ENCODE assay signal across 14 cellular contexts in genomic region chr12:114938487-114939210, GRCh38.
"Had no signal": no experiment of that assay in that cellular context is flagged by ENCODE, and none has a peak within 500 bp of the region (broad histone marks: within the 10 kb centered on the region; RNA-seq: fewer than 3 reads in every experiment).

No MANE protein-coding gene starts in this region.

- H3K27ac Mint-ChIP-seq: activated CD4-positive, alpha-beta T cell treated with anti-CD3 and anti-CD28 coated beads, Interleukin-2, amount 10 ng/mL, durations not matched to agents 7 days and 5 days; activated naive CD4-positive, alpha-beta T cell treated with anti-CD3 and anti-CD28 coated beads, Interleukin-2, amount 10 ng/mL, durations not matched to agents 7 days and 5 days; activated T-helper 2 cell treated with anti-CD3 and anti-CD28 coated beads, Interferon-gamma antibody, Interleukin-2, Interleukin-4, amounts not matched to agents 10 μg/mL and 5 μg/mL and 100 μg/mL, durations not matched to agents 14 hours and 24 hours and 36 hours; dendritic cell treated with granulocyte-macrophage colony-stimulating factor and Interleukin-4, amounts not matched to agents 40 ng/mL and 50 ng/mL, for 4 days had no signal

- H3K4me1 Mint-ChIP-seq: activated CD4-positive, alpha-beta T cell treated with anti-CD3 and anti-CD28 coated beads, Interleukin-2, amount 10 ng/mL, durations not matched to agents 7 days and 5 days; activated naive CD4-positive, alpha-beta T cell treated with anti-CD3 and anti-CD28 coated beads, Interleukin-2, amount 10 ng/mL, durations not matched to agents 7 days and 5 days had no signal

- DNase-seq: activated CD4-positive, alpha-beta T cell treated with anti-CD3 and anti-CD28 coated beads, Interleukin-2, amount 10 ng/mL, durations not matched to agents 7 days and 5 days; activated CD4-positive, CD25-positive, alpha-beta regulatory T cell; activated naive CD4-positive, alpha-beta T cell treated with anti-CD3 and anti-CD28 coated beads, Interleukin-2, amount 10 ng/mL, durations not matched to agents 7 days and 5 days; activated T-cell treated with anti-CD3 and anti-CD28 coated beads for 4 hours; central memory CD4-positive, alpha-beta T cell; left lung; mesendoderm; stimulated activated CD4-positive, alpha-beta T cell treated with anti-CD3 and anti-CD28 coated beads, Interleukin-12 subunit alpha, Interleukin-12 subunit beta, amount 100 ng/mL, for 4 hours; stimulated activated naive CD4-positive, alpha-beta T cell; T-helper 2 cell had no signal

- H3K27ac ChIP-seq: left lung, neutrophil, prostate gland had no signal

- H3K4me3 ChIP-seq: left lung, prostate gland had no signal

- ATAC-seq: left lung had no signal

- H3K9me3 Mint-ChIP-seq: activated CD4-positive, alpha-beta T cell treated with anti-CD3 and anti-CD28 coated beads, Interleukin-2, amount 10 ng/mL, durations not matched to agents 7 days and 5 days; dendritic cell treated with granulocyte-macrophage colony-stimulating factor and Interleukin-4, amounts not matched to agents 40 ng/mL and 50 ng/mL, for 4 days had no signal

- H3K27me3 ChIP-seq: left lung, neutrophil had no signal

- H3K9me3 ChIP-seq: left lung, neutrophil, prostate gland had no signal

- H3K36me3 Mint-ChIP-seq: activated naive CD4-positive, alpha-beta T cell treated with anti-CD3 and anti-CD28 coated beads, Interleukin-2, amount 10 ng/mL, durations not matched to agents 7 days and 5 days had no signal

- H3K4me1 ChIP-seq: left lung, prostate gland had no signal

- H3K4me3 Mint-ChIP-seq: activated CD4-positive, alpha-beta T cell treated with anti-CD3 and anti-CD28 coated beads, Interleukin-2, amount 10 ng/mL, durations not matched to agents 7 days and 5 days; activated naive CD4-positive, alpha-beta T cell treated with anti-CD3 and anti-CD28 coated beads, Interleukin-2, amount 10 ng/mL, durations not matched to agents 7 days and 5 days; dendritic cell treated with granulocyte-macrophage colony-stimulating factor and Interleukin-4, amounts not matched to agents 40 ng/mL and 50 ng/mL, for 4 days had no signal

- H3K36me3 ChIP-seq: left lung, neutrophil, prostate gland had no signal

- H3K27me3 Mint-ChIP-seq: activated naive CD4-positive, alpha-beta T cell treated with anti-CD3 and anti-CD28 coated beads, Interleukin-2, amount 10 ng/mL, durations not matched to agents 7 days and 5 days; dendritic cell treated with granulocyte-macrophage colony-stimulating factor and Interleukin-4, amounts not matched to agents 40 ng/mL and 50 ng/mL, for 4 days had no signal
